8 cellular contexts compared by ENCODE assay signal in genomic region chr14:73173092-73173735, GRCh38. TPM values are rescaled to one million over a fixed set of nuclear protein-coding genes. Genes with fewer than 3 reads are reported as not detected.
A peak's percentile ranks its signal among the peaks of the same experiment; 100 is the strongest.
DNase-seq lines count a peak whose midpoint lies in the region; ATAC-seq and TF ChIP-seq lines count a peak whose summit lies in the region.

No MANE protein-coding gene starts in this region.

- H3K4me1 Mint-ChIP-seq in activated T-helper 1 cell treated with anti-CD3 and anti-CD28 coated beads, Interleukin-12 subunit alpha, Interleukin-12 subunit beta, Interleukin-2, Interleukin-4 antibody, amounts not matched to agents 30 ng/mL and 10 ng/mL and 1 ng/mL, durations not matched to agents 14 hours and 24 hours and 36 hours (ENCODE audit: low read depth): no peaks in the 10 kb centered on the region

- H3K9me3 ChIP-seq in neutrophil: no peaks in the 10 kb centered on the region

- ATAC-seq in HG03280 (IDR thresholded peaks at IDR 0.05; ENCODE audit: unreplicated experiment) (no peak), GM21737 (IDR thresholded peaks at IDR 0.05; ENCODE audit: unreplicated experiment) (no peak)

- peak overlapping the region; percentile 19 for H3K27ac ChIP-seq in neutrophil

- no peak overlapping the region for H3K4me3 Mint-ChIP-seq in activated T-helper 1 cell treated with anti-CD3 and anti-CD28 coated beads, Interleukin-12 subunit alpha, Interleukin-12 subunit beta, Interleukin-2, Interleukin-4 antibody, amounts not matched to agents 30 ng/mL and 10 ng/mL and 1 ng/mL, durations not matched to agents 14 hours and 24 hours and 36 hours

- intact Hi-C loops in activated T-helper 1 cell treated with anti-CD3 and anti-CD28 coated beads, Interleukin-12 subunit alpha, Interleukin-12 subunit beta, Interleukin-2, Interleukin-4 antibody, amounts not matched to agents 30 ng/mL and 10 ng/mL and 1 ng/mL, durations not matched to agents 14 hours and 24 hours and 36 hours (cut with micrococcal nuclease): loop anchor here (1.0 to 2.0 kb wide), 3 partner anchors 122 to 460 kb away; no protein-coding TSS in a partner anchor

- DNase-seq in AG09309 (ENCODE audit: low read depth) (peak; percentile 24), GM06990 (ENCODE audit: extremely low read depth, insufficient read length) (no peak), NCI-H526 (lab: John Stamatoyannopoulos, UW) (peak; percentile 6 to 64), dermis blood vessel endothelial cell (peak; percentile 79)
- DNase-seq in activated T-helper 1 cell treated with anti-CD3 and anti-CD28 coated beads, Interleukin-12 subunit alpha, Interleukin-12 subunit beta, Interleukin-2, Interleukin-4 antibody, amounts not matched to agents 30 ng/mL and 10 ng/mL and 1 ng/mL, durations not matched to agents 14 hours and 24 hours and 36 hours (ENCODE audit: low spot score): no peak

- TF ChIP-seq CTCF in AG09309 (IDR thresholded peaks at IDR 0.05; ENCODE audit: control insufficient read depth, insufficient read depth, low read depth, low read length, missing control alignments) (peak; percentile 55), GM06990 (IDR thresholded peaks at IDR 0.05; ENCODE audit: insufficient read depth, low read length, poor library complexity, severe bottlenecking) (peak; percentile 46), neutrophil (IDR thresholded peaks at IDR 0.05) (no peak)

- H3K36me3 Mint-ChIP-seq in activated T-helper 1 cell treated with anti-CD3 and anti-CD28 coated beads, Interleukin-12 subunit alpha, Interleukin-12 subunit beta, Interleukin-2, Interleukin-4 antibody, amounts not matched to agents 30 ng/mL and 10 ng/mL and 1 ng/mL, durations not matched to agents 14 hours and 24 hours and 36 hours (ENCODE audit: low read depth): peaks cover 57% of the 10 kb centered on the region

- H3K27ac Mint-ChIP-seq in activated T-helper 1 cell treated with anti-CD3 and anti-CD28 coated beads, Interleukin-12 subunit alpha, Interleukin-12 subunit beta, Interleukin-2, Interleukin-4 antibody, amounts not matched to agents 30 ng/mL and 10 ng/mL and 1 ng/mL, durations not matched to agents 14 hours and 24 hours and 36 hours: no peak overlapping the region

- no peak overlapping the region for H3K4me3 ChIP-seq in AG09309 (ENCODE audit: control insufficient read depth, low read depth, low read length)
- no peak overlapping the region for H3K4me3 ChIP-seq in GM06990 (replicated peaks; ENCODE audit: low read depth, low read length)
- no peak overlapping the region for H3K4me3 ChIP-seq in neutrophil (ENCODE audit: low read depth in 1 of 2, low read length in 1 of 2)

- H3K36me3 ChIP-seq in GM06990 (ENCODE audit: control insufficient read depth, insufficient read depth, low read length) (peaks cover 17% of the 10 kb centered on the region), neutrophil (peaks cover 76% of the 10 kb centered on the region)

- H3K27me3 Mint-ChIP-seq in activated T-helper 1 cell treated with anti-CD3 and anti-CD28 coated beads, Interleukin-12 subunit alpha, Interleukin-12 subunit beta, Interleukin-2, Interleukin-4 antibody, amounts not matched to agents 30 ng/mL and 10 ng/mL and 1 ng/mL, durations not matched to agents 14 hours and 24 hours and 36 hours (ENCODE audit: insufficient read depth): no peaks in the 10 kb centered on the region

- peaks cover 17 to 24% of the 10 kb centered on the region in 2 experiments for H3K4me1 ChIP-seq in neutrophil (ENCODE audit: control insufficient read depth in 1 of 2, insufficient read depth in 1 of 2, low read depth in 1 of 2, low read length in 1 of 2)

- no peaks in the 10 kb centered on the region for H3K27me3 ChIP-seq in GM06990 (replicated peaks; ENCODE audit: control insufficient read depth, insufficient read depth, low read length)
- no peaks in the 10 kb centered on the region for H3K27me3 ChIP-seq in neutrophil

- no peaks in the 10 kb centered on the region for H3K9me3 Mint-ChIP-seq in activated T-helper 1 cell treated with anti-CD3 and anti-CD28 coated beads, Interleukin-12 subunit alpha, Interleukin-12 subunit beta, Interleukin-2, Interleukin-4 antibody, amounts not matched to agents 30 ng/mL and 10 ng/mL and 1 ng/mL, durations not matched to agents 14 hours and 24 hours and 36 hours

RNA-seq across cellular contexts. Expression of gene PSEN1, which starts 36.9 kb away (rescaled TPM):
- total RNA-seq in dermis blood vessel endothelial cell: 52.9 and 57.7 TPM in 2 replicates
- 41.1 and 41.9 TPM in 2 replicates for total RNA-seq in activated T-helper 1 cell treated with anti-CD3 and anti-CD28 coated beads, Interleukin-12 subunit alpha, Interleukin-12 subunit beta, Interleukin-2, Interleukin-4 antibody, amounts not matched to agents 30 ng/mL and 10 ng/mL and 1 ng/mL, durations not matched to agents 14 hours and 24 hours and 36 hours

Comparison
In these comparisons a context has a peak if more than half of its experiments do, and no peak if none do; other contexts are left out.
1. DNase-seq: peak in AG09309 (single experiment), NCI-H526 (2 of 2) and dermis blood vessel endothelial cell (single experiment); none in GM06990 (single experiment) and activated T-helper 1 cell treated with anti-CD3 and anti-CD28 coated beads, Interleukin-12 subunit alpha, Interleukin-12 subunit beta, Interleukin-2, Interleukin-4 antibody, amounts not matched to agents 30 ng/mL and 10 ng/mL and 1 ng/mL, durations not matched to agents 14 hours and 24 hours and 36 hours (single experiment).